Comparison of ENCODE assay signal across 8 cellular contexts in genomic region chr3:49689046-49689886, GRCh38. TPM values are rescaled to one million over a fixed set of nuclear protein-coding genes. Genes with fewer than 3 reads are reported as not detected.
DNase-seq lines count a peak whose midpoint lies in the region; ATAC-seq and TF ChIP-seq lines count a peak whose summit lies in the region.

Gene MST1, minus strand, starts transcription at chr3:49689474. Its CDS starts 783 bp downstream, at chr3:49688691.
Gene RNF123, plus strand, starts transcription at chr3:49689557. Its CDS starts 1,609 bp downstream, at chr3:49691166.

- peak within 1 kb of the TSS; percentile 93 for H3K4me3 ChIP-seq in fibroblast of the aortic adventitia (ENCODE audit: low read depth, low read length)
- H3K4me3 ChIP-seq in neural progenitor cell, result peak within 1 kb of the TSS; percentile 73

- H3K9me3 ChIP-seq in CD4-positive, alpha-beta T cell (ENCODE audit: control insufficient read depth, low read length), result no peaks in the 10 kb centered on the region
- H3K9me3 ChIP-seq in neural progenitor cell (ENCODE audit: low read depth), result no peaks in the 10 kb centered on the region

- H2AFZ ChIP-seq in neural progenitor cell (replicated peaks), result peak within 1 kb of the TSS; percentile 75

- H3K36me3 Mint-ChIP-seq in CD4-positive, alpha-beta T cell (ENCODE audit: low read depth), result peaks cover 17% of the 10 kb centered on the region
- peaks cover 4% of the 10 kb centered on the region for H3K36me3 Mint-ChIP-seq in activated T-cell treated with anti-CD3 and anti-CD28 coated beads, Interleukin-2, amount 50 U/mL, for 4 hours (ENCODE audit: insufficient read depth)
- H3K36me3 Mint-ChIP-seq in neural progenitor cell, result peaks cover 4% of the 10 kb centered on the region

- peaks cover 4% of the 10 kb centered on the region for H3K27me3 Mint-ChIP-seq in CD4-positive, alpha-beta T cell
- H3K27me3 Mint-ChIP-seq in activated T-cell treated with anti-CD3 and anti-CD28 coated beads, Interleukin-2, amount 50 U/mL, for 4 hours (ENCODE audit: low read depth), result peaks cover 7% of the 10 kb centered on the region
- no peaks in the 10 kb centered on the region for H3K27me3 Mint-ChIP-seq in neural progenitor cell (ENCODE audit: insufficient read depth, low read depth)

- H3K9ac ChIP-seq in neural progenitor cell, result peak within 1 kb of the TSS; percentile 66

- H3K79me2 ChIP-seq in neural progenitor cell (ENCODE audit: low read depth), result peaks cover 18% of the 10 kb centered on the region

- H3K9me3 Mint-ChIP-seq in CD4-positive, alpha-beta T cell, result no peaks in the 10 kb centered on the region
- no peaks in the 10 kb centered on the region for H3K9me3 Mint-ChIP-seq in activated T-cell treated with anti-CD3 and anti-CD28 coated beads, Interleukin-2, amount 50 U/mL, for 4 hours
- H3K9me3 Mint-ChIP-seq in neural progenitor cell, result no peaks in the 10 kb centered on the region

- POLR2A ChIA-PET in CD4-positive, alpha-beta T cell (lab: Charles Lee), result interaction anchor here (0.9 to 1.0 kb wide), 2 partner anchors 17 to 86 kb away, joined by 3 read pairs; no protein-coding TSS in a partner anchor

- ATAC-seq in CD4-positive, alpha-beta T cell (ENCODE audit: poor library complexity), result peak; percentile 80
- ATAC-seq in GM21529 (IDR thresholded peaks at IDR 0.05; ENCODE audit: unreplicated experiment), result peak; percentile 64
- ATAC-seq in activated T-cell treated with anti-CD3 and anti-CD28 coated beads, Interleukin-2, amount 50 U/mL, for 4 hours, result peak; percentile 80 to 81

- peak; percentile 55 for TF ChIP-seq CTCF in CD4-positive, alpha-beta T cell (IDR thresholded peaks at IDR 0.05)
- TF ChIP-seq CTCF in fibroblast of the aortic adventitia (IDR thresholded peaks at IDR 0.05; ENCODE audit: insufficient read depth, low read length), result peak; percentile 45
- peak; percentile 34 for TF ChIP-seq CTCF in neural progenitor cell (IDR thresholded peaks at IDR 0.05)
- no peak for TF ChIP-seq CTCF in subcutaneous adipose tissue (IDR thresholded peaks at IDR 0.05; ENCODE audit: low read depth)

- H3K4me2 ChIP-seq in neural progenitor cell, result peak within 1 kb of the TSS; percentile 91

- peaks cover 8% of the 10 kb centered on the region for H3K4me1 ChIP-seq in neural progenitor cell

- DNase-seq in CD4-positive, alpha-beta T cell, result peak; percentile 87 to 93 (median 90)
- peak; percentile 85 for DNase-seq in LHCN-M2 (ENCODE audit: low read depth)
- DNase-seq in activated T-cell treated with anti-CD3 and anti-CD28 coated beads, Interleukin-2, amount 50 U/mL, for 4 hours, result peak; percentile 90
- DNase-seq in fibroblast of the aortic adventitia (ENCODE audit: low read depth), result peak; percentile 90
- peak; percentile 97 for DNase-seq in neural progenitor cell (ENCODE audit: low spot score)
- DNase-seq in nucleus accumbens (lab: John Stamatoyannopoulos, UW), result no peak

- CTCF ChIA-PET in CD4-positive, alpha-beta T cell (lab: Charles Lee), result interaction anchor here (2.1 kb wide), 1 partner anchor 150 kb away, joined by 5 read pairs; no protein-coding TSS in a partner anchor

- peaks cover 5% of the 10 kb centered on the region for H4K20me1 ChIP-seq in neural progenitor cell (ENCODE audit: low read depth)

- peaks cover 41% of the 10 kb centered on the region for H3K4me1 Mint-ChIP-seq in CD4-positive, alpha-beta T cell (ENCODE audit: low read depth)
- H3K4me1 Mint-ChIP-seq in activated T-cell treated with anti-CD3 and anti-CD28 coated beads, Interleukin-2, amount 50 U/mL, for 4 hours (ENCODE audit: low read depth), result peaks cover 38% of the 10 kb centered on the region
- peaks cover 20% of the 10 kb centered on the region for H3K4me1 Mint-ChIP-seq in neural progenitor cell

- peaks cover 19% of the 10 kb centered on the region for H3F3A ChIP-seq in neural progenitor cell (ENCODE audit: low read depth)

- peak within 1 kb of the TSS; percentile 97 for H3K4me3 Mint-ChIP-seq in CD4-positive, alpha-beta T cell
- peak within 1 kb of the TSS; percentile 97 for H3K4me3 Mint-ChIP-seq in activated T-cell treated with anti-CD3 and anti-CD28 coated beads, Interleukin-2, amount 50 U/mL, for 4 hours
- H3K4me3 Mint-ChIP-seq in neural progenitor cell, result peak within 1 kb of the TSS; percentile 95

- H3K27ac Mint-ChIP-seq in CD4-positive, alpha-beta T cell, result peak within 1 kb of the TSS; percentile 91
- peak within 1 kb of the TSS; percentile 99 for H3K27ac Mint-ChIP-seq in neural progenitor cell

- H3K27me3 ChIP-seq in CD4-positive, alpha-beta T cell (ENCODE audit: control insufficient read depth, insufficient read depth, low read length), result no peaks in the 10 kb centered on the region
- peaks cover 19% of the 10 kb centered on the region for H3K27me3 ChIP-seq in neural progenitor cell

- H3K27ac ChIP-seq in CD4-positive, alpha-beta T cell (ENCODE audit: low read depth, low read length), result peak within 1 kb of the TSS; percentile 64
- no peak within 1 kb of the TSS for H3K27ac ChIP-seq in neural progenitor cell

- no peaks in the 10 kb centered on the region for H3K36me3 ChIP-seq in neural progenitor cell

- intact Hi-C loops in CD4-positive, alpha-beta T cell (cut with DNase I, micrococcal nuclease), result loop anchor here in 1 of 2 experiments (2.0 kb wide), 1 partner anchor 16 kb away; no protein-coding TSS in a partner anchor

RNA-seq across cellular contexts. Expression of gene MST1, which starts in this region (rescaled TPM):
- total RNA-seq in CD4-positive, alpha-beta T cell, result 1 to 10 TPM; 7.8 TPM
- total RNA-seq in LHCN-M2 (2014; rRNA removed) (7.5 and 7.7 TPM in 2 replicates), fibroblast of the aortic adventitia (ENCODE audit: low replicate concordance) (2.9 and 4.7 TPM in 2 replicates), neural progenitor cell (ENCODE audit: low replicate concordance) (2.7 and 8.8 TPM in 2 replicates), subcutaneous adipose tissue (10 to 100 TPM in 2 of 4 donors, 1 to 10 TPM in 2; 2.1 to 11.5 (median 8.2) TPM)
- 2.5 TPM for polyA plus RNA-seq in LHCN-M2 (2012)
- total RNA-seq in activated T-cell treated with anti-CD3 and anti-CD28 coated beads, Interleukin-2, amount 50 U/mL, for 4 hours, result 1 to 10 TPM; 4.1 to 5.7 (median 4.7) TPM

RNA-seq across cellular contexts. Expression of gene RNF123, which starts in this region (rescaled TPM):
- 10 to 100 TPM; 28.8 to 29.7 TPM for total RNA-seq in CD4-positive, alpha-beta T cell
- total RNA-seq in LHCN-M2 (2014; rRNA removed) (19.6 and 21.2 TPM in 2 replicates), fibroblast of the aortic adventitia (ENCODE audit: low replicate concordance) (19.4 and 22.7 TPM in 2 replicates), neural progenitor cell (ENCODE audit: low replicate concordance) (15.0 and 34.4 TPM in 2 replicates), subcutaneous adipose tissue (10 to 100 TPM; 14.7 to 23.7 (median 19.7) TPM)
- polyA plus RNA-seq in LHCN-M2 (2012), result 23.5 TPM
- 10 to 100 TPM; 34.0 to 41.4 (median 35.4) TPM for total RNA-seq in activated T-cell treated with anti-CD3 and anti-CD28 coated beads, Interleukin-2, amount 50 U/mL, for 4 hours

Comparison
In these comparisons a context has a peak if more than half of its experiments do, and no peak if none do; other contexts are left out.
1. DNase-seq: peak in CD4-positive, alpha-beta T cell (10 of 10), LHCN-M2 (single experiment), activated T-cell treated with anti-CD3 and anti-CD28 coated beads, Interleukin-2, amount 50 U/mL, for 4 hours (single experiment), fibroblast of the aortic adventitia (single experiment) and neural progenitor cell (single experiment); none in nucleus accumbens (0 of 56).
2. Peak in every context shown above with its lines, with median percentiles within 50 percentile points of each other: ATAC-seq and H3K4me3 Mint-ChIP-seq.